Comparison of ENCODE assay signal across 8 cellular contexts in the genomic region with DNA sequence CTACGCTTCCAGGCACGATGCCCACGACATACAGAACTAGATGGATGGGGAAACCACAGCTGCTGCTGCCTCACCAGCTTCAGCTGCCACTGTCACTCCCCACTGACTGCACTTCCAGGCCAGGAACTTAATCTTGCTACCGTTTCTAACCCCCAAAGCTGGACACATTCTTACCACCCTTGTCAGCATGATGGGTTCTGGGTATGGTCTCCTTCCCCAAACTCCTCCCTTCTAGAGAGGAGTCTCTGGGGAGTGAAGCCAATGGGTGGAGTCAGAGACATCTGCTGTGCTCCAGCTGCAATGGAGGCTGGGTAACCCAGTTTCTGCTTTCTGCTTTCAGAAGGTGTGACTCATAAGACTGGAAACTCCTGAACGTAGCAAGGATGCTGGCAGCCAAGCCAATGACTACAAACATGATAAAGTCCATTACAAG.
DNase-seq lines count a peak whose midpoint lies in the region; ATAC-seq lines count a peak whose summit lies in the region.

No MANE protein-coding gene starts in this region.

- peaks cover 14% of the 10 kb centered on the region for H3K4me1 Mint-ChIP-seq in activated CD4-positive, alpha-beta memory T cell treated with anti-CD3 and anti-CD28 coated beads for 36 hours (ENCODE audit: low read depth)

- CTCF ChIA-PET in activated CD4-positive, alpha-beta memory T cell treated with anti-CD3 and anti-CD28 coated beads for 36 hours (lab: Charles Lee), result interaction anchor here (0.6 to 1.6 kb wide), 6 partner anchors 17 to 154 kb away, joined by 3 to 5 read pairs (median 4); no protein-coding TSS in a partner anchor

- H3K9me3 Mint-ChIP-seq in activated CD4-positive, alpha-beta memory T cell treated with anti-CD3 and anti-CD28 coated beads for 36 hours, result no peaks in the 10 kb centered on the region

- peaks cover 12% of the 10 kb centered on the region for H3K27me3 Mint-ChIP-seq in activated CD4-positive, alpha-beta memory T cell treated with anti-CD3 and anti-CD28 coated beads for 36 hours

- H3K27ac Mint-ChIP-seq in activated CD4-positive, alpha-beta memory T cell treated with anti-CD3 and anti-CD28 coated beads for 36 hours, result no peak overlapping the region

- peak; percentile 72 for DNase-seq in GM04503 (ENCODE audit: low read depth)
- peak; percentile 61 for DNase-seq in activated CD4-positive, alpha-beta memory T cell treated with anti-CD3 and anti-CD28 coated beads for 36 hours
- peak; percentile 38 for DNase-seq in kidney glomerular epithelial cell (lab: John Stamatoyannopoulos, UW)
- DNase-seq in HuH-7.5 (ENCODE audit: low spot score), result no peak
- no peak for DNase-seq in NCI-H1930 (lab: John Stamatoyannopoulos, UW)
- no peak for DNase-seq in activated naive CD4-positive, alpha-beta T cell treated with Interleukin-2 at 50 U/mL for 16 hours

- no peak overlapping the region for H3K4me3 Mint-ChIP-seq in activated CD4-positive, alpha-beta memory T cell treated with anti-CD3 and anti-CD28 coated beads for 36 hours

- intact Hi-C loops in activated CD4-positive, alpha-beta memory T cell treated with anti-CD3 and anti-CD28 coated beads for 36 hours (cut with micrococcal nuclease), result no loop called here

- POLR2A ChIA-PET in activated CD4-positive, alpha-beta memory T cell treated with anti-CD3 and anti-CD28 coated beads for 36 hours (lab: Charles Lee), result no interaction called here

- ATAC-seq in GM19463 (IDR thresholded peaks at IDR 0.05; ENCODE audit: unreplicated experiment) (peak; percentile 75), HG03457 (IDR thresholded peaks at IDR 0.05; ENCODE audit: unreplicated experiment) (peak; percentile 75)

- no peaks in the 10 kb centered on the region for H3K36me3 Mint-ChIP-seq in activated CD4-positive, alpha-beta memory T cell treated with anti-CD3 and anti-CD28 coated beads for 36 hours

Comparison
In these comparisons a context has a peak if more than half of its experiments do, and no peak if none do; other contexts are left out.
1. DNase-seq: peak in GM04503 (single experiment), activated CD4-positive, alpha-beta memory T cell treated with anti-CD3 and anti-CD28 coated beads for 36 hours (single experiment) and kidney glomerular epithelial cell (single experiment); none in HuH-7.5 (single experiment), NCI-H1930 (0 of 2) and activated naive CD4-positive, alpha-beta T cell treated with Interleukin-2 at 50 U/mL for 16 hours (single experiment).